Comparison of ENCODE assay signal across 22 cellular contexts in the genomic region with DNA sequence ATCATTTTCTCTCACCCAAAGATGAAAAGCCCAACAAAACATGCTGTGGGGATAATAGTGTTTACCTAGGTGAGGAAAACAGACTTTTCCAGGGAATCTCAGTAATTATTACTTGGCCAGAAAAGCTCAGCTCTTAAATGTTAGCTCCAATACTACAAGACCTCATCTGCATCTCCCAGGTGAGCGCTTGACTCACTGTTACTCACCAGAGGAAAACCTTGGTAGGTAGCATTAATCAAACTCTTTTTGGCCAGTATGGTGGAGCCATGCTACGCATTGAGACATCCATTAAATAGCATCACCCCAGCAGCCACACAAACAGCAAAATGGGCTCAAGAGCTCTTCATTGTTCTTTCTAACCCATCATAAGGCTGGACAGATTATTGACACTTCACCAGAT.
DNase-seq lines count a peak whose midpoint lies in the region; ATAC-seq lines count a peak whose summit lies in the region.
"Had no signal": no experiment of that assay in that cellular context is flagged by ENCODE, and none has a peak within 500 bp of the region (broad histone marks: within the 10 kb centered on the region; RNA-seq: fewer than 3 reads in every experiment).

No MANE protein-coding gene starts in this region.

- no peak overlapping the region for H3K27ac ChIP-seq in Karpas-422 (ENCODE audit: low read length)
- H3K27ac ChIP-seq: BLaER1 treated with 17β-estradiol and CSF1 and Interleukin-3, amounts not matched to agents 10 nM and 100 nM; Peyer's patch had no signal

- H3K36me3 ChIP-seq in Karpas-422 (ENCODE audit: insufficient read depth, low read length) (no peaks in the 10 kb centered on the region), endocrine pancreas (ENCODE audit: control insufficient read depth, insufficient read depth, low read length) (no peaks in the 10 kb centered on the region)

- no peaks in the 10 kb centered on the region for H3K79me2 ChIP-seq in Karpas-422 (ENCODE audit: low read length)

- DNase-seq in NCI-H146 (lab: John Stamatoyannopoulos, UW): peak; percentile 18
- no peak for DNase-seq in NCI-H146 treated with DMSO at 0.1 percent for 48 hours (lab: John Stamatoyannopoulos, UW; ENCODE audit: unreplicated experiment)
- no peak for DNase-seq in Karpas-422
- no peak for DNase-seq in H4 (ENCODE audit: low spot score)
- DNase-seq: 8988T; Calu3; CD4-positive, alpha-beta memory T cell; DMS153; HCEC 1CT; MM.1S; NCI-H1092; NCI-H1694; NCI-H510A; NCI-H748 treated with DMSO at 0.1 percent for 48 hours; Peyer's patch; Right ventricle myocardium superior had no signal

- peaks cover 30% of the 10 kb centered on the region for H3K36me3 Mint-ChIP-seq in stimulated activated memory B cell treated with anti-CD40 and anti-IgM and Interleukin-4, amounts not matched to agents 10 μg/mL and 1 μg/mL and 100 μg/mL, for 72 hours

- H3K4me3 Mint-ChIP-seq in stimulated activated memory B cell treated with anti-CD40 and anti-IgM and Interleukin-4, amounts not matched to agents 10 μg/mL and 1 μg/mL and 100 μg/mL, for 72 hours: no peak overlapping the region
- H3K4me3 Mint-ChIP-seq: GM23338; T-helper 1 cell treated with Interleukin-12 subunit alpha and Interleukin-12 subunit beta and Interleukin-4 antibody, amounts not matched to agents 30 μg/mL and 1 μg/mL, for 36 hours had no signal

- H3K9ac ChIP-seq in Karpas-422 (ENCODE audit: low read length): no peak overlapping the region
- H3K9ac ChIP-seq in endocrine pancreas (ENCODE audit: control insufficient read depth, insufficient read depth, low read length): no peak overlapping the region
- H3K9ac ChIP-seq: BLaER1 treated with 17β-estradiol and CSF1 and Interleukin-3, amounts not matched to agents 10 nM and 100 nM had no signal

- H3K4me3 ChIP-seq in Karpas-422 (ENCODE audit: low read length) (peak overlapping the region; percentile 56; the same call in 1 of the 2 replicates), endocrine pancreas (ENCODE audit: control insufficient read depth, insufficient read depth, low read length) (peak overlapping the region; percentile 44)
- H3K4me3 ChIP-seq: BLaER1 treated with 17β-estradiol and CSF1 and Interleukin-3, amounts not matched to agents 10 nM and 100 nM; GM23338; Peyer's patch had no signal

- peaks cover 53% of the 10 kb centered on the region for H3K4me1 Mint-ChIP-seq in stimulated activated memory B cell treated with anti-CD40 and anti-IgM and Interleukin-4, amounts not matched to agents 10 μg/mL and 1 μg/mL and 100 μg/mL, for 72 hours
- H3K4me1 Mint-ChIP-seq: GM23338 had no signal

- no peaks in the 10 kb centered on the region for H3K27me3 Mint-ChIP-seq in stimulated activated memory B cell treated with anti-CD40 and anti-IgM and Interleukin-4, amounts not matched to agents 10 μg/mL and 1 μg/mL and 100 μg/mL, for 72 hours
- H3K27me3 Mint-ChIP-seq: CD4-positive, alpha-beta memory T cell had no signal

- H3K9me3 ChIP-seq in Karpas-422 (ENCODE audit: low read length) (no peaks in the 10 kb centered on the region), endocrine pancreas (ENCODE audit: control insufficient read depth, low read length) (no peaks in the 10 kb centered on the region)
- H3K9me3 ChIP-seq: BLaER1 treated with 17β-estradiol and CSF1 and Interleukin-3, amounts not matched to agents 10 nM and 100 nM; Peyer's patch had no signal

- H4K20me1 ChIP-seq in Karpas-422 (ENCODE audit: insufficient read depth, low read depth, low read length): no peaks in the 10 kb centered on the region
- H4K20me1 ChIP-seq: BLaER1 treated with 17β-estradiol and CSF1 and Interleukin-3, amounts not matched to agents 10 nM and 100 nM had no signal

- no peaks in the 10 kb centered on the region for H3K9me3 Mint-ChIP-seq in stimulated activated memory B cell treated with anti-CD40 and anti-IgM and Interleukin-4, amounts not matched to agents 10 μg/mL and 1 μg/mL and 100 μg/mL, for 72 hours
- H3K9me3 Mint-ChIP-seq: CD4-positive, alpha-beta memory T cell; GM23338; T-helper 1 cell treated with Interleukin-12 subunit alpha and Interleukin-12 subunit beta and Interleukin-4 antibody, amounts not matched to agents 30 μg/mL and 1 μg/mL, for 36 hours had no signal

- no peaks in the 10 kb centered on the region for H3K9me2 ChIP-seq in Karpas-422 (replicated peaks; ENCODE audit: insufficient read depth, low read length)

- H3K4me1 ChIP-seq in Karpas-422 (ENCODE audit: low read length) (peaks cover 5% of the 10 kb centered on the region), endocrine pancreas (ENCODE audit: control insufficient read depth, insufficient read depth, low read length) (no peaks in the 10 kb centered on the region)
- H3K4me1 ChIP-seq: Peyer's patch had no signal

- H2AFZ ChIP-seq in Karpas-422 (ENCODE audit: low read length): no peak overlapping the region
- H2AFZ ChIP-seq: GM23338 had no signal

- H3K27me3 ChIP-seq in Karpas-422 (ENCODE audit: low read length): no peaks in the 10 kb centered on the region
- H3K27me3 ChIP-seq in endocrine pancreas (ENCODE audit: control insufficient read depth, insufficient read depth, low read length): no peaks in the 10 kb centered on the region
- H3K27me3 ChIP-seq: BLaER1 treated with 17β-estradiol and CSF1 and Interleukin-3, amounts not matched to agents 10 nM and 100 nM; Peyer's patch had no signal

- H3K4me2 ChIP-seq in Karpas-422 (ENCODE audit: low read depth, low read length, poor library complexity, severe bottlenecking): peak overlapping the region; percentile 67
- H3K4me2 ChIP-seq: BLaER1 treated with 17β-estradiol and CSF1 and Interleukin-3, amounts not matched to agents 10 nM and 100 nM; GM23338 had no signal

- no peak for ATAC-seq in stimulated activated memory B cell treated with anti-CD40 and anti-IgM and Interleukin-4, amounts not matched to agents 10 μg/mL and 1 μg/mL and 100 μg/mL, for 72 hours
- no peak for ATAC-seq in HG02852 (IDR thresholded peaks at IDR 0.05; ENCODE audit: unreplicated experiment)
- ATAC-seq: GM23338 had no signal

- H3K27ac Mint-ChIP-seq in stimulated activated memory B cell treated with anti-CD40 and anti-IgM and Interleukin-4, amounts not matched to agents 10 μg/mL and 1 μg/mL and 100 μg/mL, for 72 hours: peak overlapping the region; percentile 13
- H3K27ac Mint-ChIP-seq: GM23338; T-helper 1 cell treated with Interleukin-12 subunit alpha and Interleukin-12 subunit beta and Interleukin-4 antibody, amounts not matched to agents 30 μg/mL and 1 μg/mL, for 36 hours had no signal
